Comparison of ENCODE assay signal across 14 cellular contexts in the genomic region with DNA sequence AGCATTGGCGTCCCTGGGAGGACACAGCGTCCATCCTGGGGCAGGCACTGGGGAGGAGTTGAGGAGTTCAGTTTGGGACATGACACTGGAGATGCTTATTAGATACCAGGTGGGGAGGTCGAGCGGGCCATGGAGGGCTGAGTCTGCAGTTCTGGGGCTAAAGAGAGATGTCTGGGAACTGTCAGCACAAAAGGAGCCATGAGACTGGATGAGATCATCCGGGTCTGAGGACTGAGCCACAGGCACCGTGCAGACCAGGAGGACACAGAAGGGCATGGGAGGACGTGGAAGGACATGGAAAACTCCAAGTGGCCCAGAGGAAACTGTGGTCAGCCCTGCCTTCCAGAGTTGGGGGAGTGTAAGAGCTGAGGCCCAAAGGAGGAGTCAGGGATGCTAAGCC.
DNase-seq lines count a peak whose midpoint lies in the region; ATAC-seq and TF ChIP-seq lines count a peak whose summit lies in the region.
"Had no signal": no experiment of that assay in that cellular context is flagged by ENCODE, and none has a peak within 500 bp of the region (broad histone marks: within the 10 kb centered on the region; RNA-seq: fewer than 3 reads in every experiment).

No MANE protein-coding gene starts in this region.

- peak overlapping the region; percentile 72 for H3K4me3 Mint-ChIP-seq in activated CD4-positive, alpha-beta T cell treated with anti-CD3 and anti-CD28 coated beads, Interleukin-2, amount 10 ng/mL, durations not matched to agents 24 days and 14 days
- peak overlapping the region; percentile 74 for H3K4me3 Mint-ChIP-seq in activated T-helper 1 cell treated with anti-CD3 and anti-CD28 coated beads, Interleukin-12 subunit alpha, Interleukin-12 subunit beta, Interleukin-2, Interleukin-4 antibody, amounts not matched to agents 30 ng/mL and 10 ng/mL and 1 ng/mL, durations not matched to agents 14 hours and 24 hours and 36 hours

- TF ChIP-seq CTCF in lower lobe of right lung (IDR thresholded peaks at IDR 0.05) (no peak), GM20000 (IDR thresholded peaks at IDR 0.05; ENCODE audit: extremely low read depth, missing control alignments) (no peak)

- no peaks in the 10 kb centered on the region for H3K27me3 ChIP-seq in lower lobe of right lung (ENCODE audit: low read depth)

- no peak for DNase-seq in activated CD4-positive, alpha-beta T cell treated with anti-CD3 and anti-CD28 coated beads, Interleukin-2, amount 10 ng/mL, durations not matched to agents 24 days and 14 days
- no peak for DNase-seq in activated CD4-positive, alpha-beta T cell treated with anti-CD3 and anti-CD28 coated beads for 1 hour
- no peak for DNase-seq in activated T-helper 1 cell treated with anti-CD3 and anti-CD28 coated beads, Interleukin-12 subunit alpha, Interleukin-12 subunit beta, Interleukin-2, Interleukin-4 antibody, amounts not matched to agents 30 ng/mL and 10 ng/mL and 1 ng/mL, durations not matched to agents 14 hours and 24 hours and 36 hours (ENCODE audit: low spot score)
- DNase-seq in lower lobe of right lung (no peak), substantia nigra (lab: John Stamatoyannopoulos, UW) (no peak), dermis blood vessel endothelial cell (no peak), GM20000 (ENCODE audit: low spot score) (no peak)
- no peak for DNase-seq in stimulated activated naive CD4-positive, alpha-beta T cell treated with Interleukin-2 at 50 U/mL for 16 hours (lab: John Stamatoyannopoulos, UW)
- DNase-seq: DND-41, GOT3, NCI-H2081, NCI-H82, SHP77 had no signal

- intact Hi-C loops in activated CD4-positive, alpha-beta T cell treated with anti-CD3 and anti-CD28 coated beads, Interleukin-2, amount 10 ng/mL, durations not matched to agents 24 days and 14 days (cut with micrococcal nuclease): no loop called here
- intact Hi-C loops in activated T-helper 1 cell treated with anti-CD3 and anti-CD28 coated beads, Interleukin-12 subunit alpha, Interleukin-12 subunit beta, Interleukin-2, Interleukin-4 antibody, amounts not matched to agents 30 ng/mL and 10 ng/mL and 1 ng/mL, durations not matched to agents 14 hours and 24 hours and 36 hours (cut with micrococcal nuclease): no loop called here
- intact Hi-C loops in lower lobe of right lung (cut with DNase I): no loop called here

- peak overlapping the region; percentile 58 for H3K4me3 ChIP-seq in lower lobe of right lung

- H3K9me3 ChIP-seq in lower lobe of right lung: no peaks in the 10 kb centered on the region

- peaks cover 40% of the 10 kb centered on the region for H3K36me3 ChIP-seq in lower lobe of right lung

- H3K36me3 Mint-ChIP-seq in activated CD4-positive, alpha-beta T cell treated with anti-CD3 and anti-CD28 coated beads, Interleukin-2, amount 10 ng/mL, durations not matched to agents 24 days and 14 days (ENCODE audit: low read depth): peaks cover 64% of the 10 kb centered on the region
- H3K36me3 Mint-ChIP-seq in activated T-helper 1 cell treated with anti-CD3 and anti-CD28 coated beads, Interleukin-12 subunit alpha, Interleukin-12 subunit beta, Interleukin-2, Interleukin-4 antibody, amounts not matched to agents 30 ng/mL and 10 ng/mL and 1 ng/mL, durations not matched to agents 14 hours and 24 hours and 36 hours (ENCODE audit: low read depth): peaks cover 60% of the 10 kb centered on the region

- no peaks in the 10 kb centered on the region for H3K9me3 Mint-ChIP-seq in activated CD4-positive, alpha-beta T cell treated with anti-CD3 and anti-CD28 coated beads, Interleukin-2, amount 10 ng/mL, durations not matched to agents 24 days and 14 days
- no peaks in the 10 kb centered on the region for H3K9me3 Mint-ChIP-seq in activated T-helper 1 cell treated with anti-CD3 and anti-CD28 coated beads, Interleukin-12 subunit alpha, Interleukin-12 subunit beta, Interleukin-2, Interleukin-4 antibody, amounts not matched to agents 30 ng/mL and 10 ng/mL and 1 ng/mL, durations not matched to agents 14 hours and 24 hours and 36 hours

- peak overlapping the region; percentile 48 for H3K27ac Mint-ChIP-seq in activated CD4-positive, alpha-beta T cell treated with anti-CD3 and anti-CD28 coated beads, Interleukin-2, amount 10 ng/mL, durations not matched to agents 24 days and 14 days
- peak overlapping the region; percentile 65 for H3K27ac Mint-ChIP-seq in activated T-helper 1 cell treated with anti-CD3 and anti-CD28 coated beads, Interleukin-12 subunit alpha, Interleukin-12 subunit beta, Interleukin-2, Interleukin-4 antibody, amounts not matched to agents 30 ng/mL and 10 ng/mL and 1 ng/mL, durations not matched to agents 14 hours and 24 hours and 36 hours

- H3K27ac ChIP-seq in lower lobe of right lung (peak overlapping the region; percentile 80), substantia nigra (ENCODE audit: low read depth, low read length, poor library complexity, severe bottlenecking) (peak overlapping the region; percentile 42)
- H3K27ac ChIP-seq: epithelial cell of prostate had no signal

- peaks cover 71% of the 10 kb centered on the region for H3K4me1 Mint-ChIP-seq in activated CD4-positive, alpha-beta T cell treated with anti-CD3 and anti-CD28 coated beads, Interleukin-2, amount 10 ng/mL, durations not matched to agents 24 days and 14 days
- peaks cover 74% of the 10 kb centered on the region for H3K4me1 Mint-ChIP-seq in activated T-helper 1 cell treated with anti-CD3 and anti-CD28 coated beads, Interleukin-12 subunit alpha, Interleukin-12 subunit beta, Interleukin-2, Interleukin-4 antibody, amounts not matched to agents 30 ng/mL and 10 ng/mL and 1 ng/mL, durations not matched to agents 14 hours and 24 hours and 36 hours (ENCODE audit: low read depth)

- H3K27me3 Mint-ChIP-seq in activated CD4-positive, alpha-beta T cell treated with anti-CD3 and anti-CD28 coated beads, Interleukin-2, amount 10 ng/mL, durations not matched to agents 24 days and 14 days: no peaks in the 10 kb centered on the region
- H3K27me3 Mint-ChIP-seq in activated T-helper 1 cell treated with anti-CD3 and anti-CD28 coated beads, Interleukin-12 subunit alpha, Interleukin-12 subunit beta, Interleukin-2, Interleukin-4 antibody, amounts not matched to agents 30 ng/mL and 10 ng/mL and 1 ng/mL, durations not matched to agents 14 hours and 24 hours and 36 hours (ENCODE audit: insufficient read depth): no peaks in the 10 kb centered on the region

- no peak for ATAC-seq in lower lobe of right lung

- H3K4me1 ChIP-seq in lower lobe of right lung: peaks cover 56% of the 10 kb centered on the region
